ENCODE assay signal across 27 cellular contexts in the genomic region with DNA sequence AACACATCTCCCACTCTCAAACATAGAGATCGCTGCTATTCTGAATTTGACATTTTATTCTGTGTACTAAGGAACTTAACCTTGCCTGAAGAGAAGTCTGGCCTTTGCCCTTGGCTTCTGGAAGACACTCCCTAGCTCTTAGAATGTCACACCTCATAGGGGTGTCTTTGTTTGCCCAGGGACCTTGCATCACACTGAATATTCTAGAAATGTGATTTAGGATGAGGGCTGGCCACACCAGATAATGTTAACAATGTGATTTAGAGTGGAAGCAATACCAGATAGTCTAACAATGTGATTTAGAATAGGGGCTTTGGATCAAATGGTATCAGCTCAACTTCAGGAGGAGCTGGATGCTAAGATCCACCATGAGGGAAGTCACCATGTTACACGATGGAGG. TPM values are rescaled to one million over a fixed set of nuclear protein-coding genes. Genes with fewer than 3 reads are reported as not detected.
"Had no signal": no experiment of that assay in that cellular context is flagged by ENCODE, and none has a peak within 500 bp of the region (broad histone marks: within the 10 kb centered on the region; RNA-seq: fewer than 3 reads in every experiment).

No MANE protein-coding gene starts in this region.

- H3K79me2 ChIP-seq: parathyroid adenoma had no signal

- H3K36me3 ChIP-seq: heart left ventricle, prostate gland, right lobe of liver, suprapubic skin, thyroid gland had no signal

- H3K27ac Mint-ChIP-seq: nephron progenitor cell; stimulated activated effector memory CD8-positive, alpha-beta T cell treated with anti-CD3 and anti-CD28 coated beads, Interleukin-12 subunit alpha, Interleukin-12 subunit beta, amount 100 ng/mL, for 72 hours; type B pancreatic cell had no signal

- H3K27me3 ChIP-seq: right lobe of liver, thyroid gland had no signal

- H3K4me3 Mint-ChIP-seq: nephron progenitor cell; stimulated activated effector memory CD8-positive, alpha-beta T cell treated with anti-CD3 and anti-CD28 coated beads, Interleukin-12 subunit alpha, Interleukin-12 subunit beta, amount 100 ng/mL, for 72 hours; type B pancreatic cell had no signal

- H3K9ac ChIP-seq: parathyroid adenoma had no signal

- H3K9me3 ChIP-seq: heart left ventricle, prostate gland, right lobe of liver, suprapubic skin, thyroid gland had no signal

- DNase-seq: dorsolateral prefrontal cortex; effector CD8-positive, alpha-beta T cell; heart left ventricle; hippocampal formation; naive thymus-derived CD4-positive, alpha-beta T cell; right lobe of liver; stimulated activated CD4-positive, alpha-beta T cell treated with anti-CD3 and anti-CD28 coated beads, Interleukin-4, amount 100 ng/mL, for 1 hour; stimulated activated CD8-positive, alpha-beta memory T cell treated with anti-CD3 and anti-CD28 coated beads, Interleukin-4, amount 100 ng/mL, for 48 hours; stimulated activated naive CD8-positive, alpha-beta T cell treated with anti-CD3 and anti-CD28 coated beads, Interleukin-15, Interleukin-2, amounts not matched to agents 100 U/mL and 50 U/mL, for 24 hours; thyroid gland had no signal

- H3K4me3 ChIP-seq: dorsolateral prefrontal cortex, heart left ventricle, prostate gland, right lobe of liver, suprapubic skin, thyroid gland had no signal

- H3K9me3 Mint-ChIP-seq: naive thymus-derived CD4-positive, alpha-beta T cell; stimulated activated effector memory CD8-positive, alpha-beta T cell treated with anti-CD3 and anti-CD28 coated beads, Interleukin-12 subunit alpha, Interleukin-12 subunit beta, amount 100 ng/mL, for 72 hours; type B pancreatic cell had no signal

- H3K36me3 Mint-ChIP-seq: stimulated activated effector memory CD8-positive, alpha-beta T cell treated with anti-CD3 and anti-CD28 coated beads, Interleukin-12 subunit alpha, Interleukin-12 subunit beta, amount 100 ng/mL, for 72 hours; type B pancreatic cell had no signal

- H3K4me1 ChIP-seq: parathyroid adenoma, prostate gland, right lobe of liver, suprapubic skin, thyroid gland had no signal

- H3K27ac ChIP-seq: dorsolateral prefrontal cortex, heart left ventricle, parathyroid adenoma, prostate gland, right lobe of liver, suprapubic skin, thyroid gland had no signal

RNA-seq across cellular contexts. Expression of gene SIGLECL1, which starts 6.6 kb away (rescaled TPM):
- total RNA-seq: dorsolateral prefrontal cortex; esophagus mucosa; fibroblast of lung; frontal cortex; glomerular endothelial cell; heart left ventricle; lung microvascular endothelial cell; mesenteric fat pad; mononuclear cell; naive thymus-derived CD4-positive, alpha-beta T cell; omental fat pad; renal cortical epithelial cell; right lobe of liver; suprapubic skin; thyroid gland had no signal
- polyA plus RNA-seq: fibroblast of lung; heart left ventricle; liver; naive thymus-derived CD4-positive, alpha-beta T cell had no signal

RNA-seq across cellular contexts. Expression of gene CD33, which starts 32.6 kb away (rescaled TPM):
- total RNA-seq: fibroblast of lung, glomerular endothelial cell, kidney epithelial cell, lung microvascular endothelial cell, renal cortical epithelial cell had no signal
- polyA plus RNA-seq: fibroblast of lung; naive thymus-derived CD4-positive, alpha-beta T cell had no signal

RNA-seq across cellular contexts. Expression of gene IGLON5, which starts 54.0 kb away (rescaled TPM):
- total RNA-seq: esophagus mucosa; fibroblast of lung; glomerular endothelial cell; lung microvascular endothelial cell; mononuclear cell; naive thymus-derived CD4-positive, alpha-beta T cell had no signal
- polyA plus RNA-seq: fibroblast of lung; naive thymus-derived CD4-positive, alpha-beta T cell had no signal
